ENCODE assay signal across 25 cellular contexts in genomic region chr2:159194241-159194640, GRCh38.
"Had no signal": no experiment of that assay in that cellular context is flagged by ENCODE, and none has a peak within 500 bp of the region (broad histone marks: within the 10 kb centered on the region; RNA-seq: fewer than 3 reads in every experiment).

No MANE protein-coding gene starts in this region.

- H3K4me3 ChIP-seq: adrenal gland, ascending aorta, coronary artery, gastroesophageal sphincter, left lung, mucosa of descending colon, sigmoid colon, upper lobe of left lung had no signal

- H3K27ac Mint-ChIP-seq: activated naive CD8-positive, alpha-beta T cell; activated T-cell treated with anti-CD3 and anti-CD28 coated beads, Interleukin-2, amount 50 U/mL, for 24 hours; activated T-helper 17 cell treated with anti-CD3 and anti-CD28 coated beads, Interleukin-2, amount 50 U/mL, for 72 hours; immature natural killer cell; naive B cell; stimulated activated naive B cell treated with anti-CD40 and anti-IgM and Interleukin-4, amounts not matched to agents 10 μg/mL and 1 μg/mL and 100 μg/mL, for 72 hours; T-helper 1 cell treated with Interleukin-12 subunit alpha and Interleukin-12 subunit beta and Interleukin-4 antibody, amounts not matched to agents 30 μg/mL and 1 μg/mL, for 36 hours; WTC11 had no signal

- H3K36me3 Mint-ChIP-seq: immature natural killer cell; naive B cell; stimulated activated naive B cell treated with anti-CD40 and anti-IgM and Interleukin-4, amounts not matched to agents 10 μg/mL and 1 μg/mL and 100 μg/mL, for 72 hours; WTC11 had no signal

- H3K9me3 ChIP-seq: adrenal gland, ascending aorta, gastroesophageal sphincter, left lung, mucosa of descending colon, sigmoid colon, upper lobe of left lung had no signal

- H3K4me1 ChIP-seq: adrenal gland, ascending aorta, upper lobe of left lung had no signal

- H3K4me3 Mint-ChIP-seq: activated naive CD8-positive, alpha-beta T cell; activated T-cell treated with anti-CD3 and anti-CD28 coated beads, Interleukin-2, amount 50 U/mL, for 24 hours; activated T-helper 17 cell treated with anti-CD3 and anti-CD28 coated beads, Interleukin-2, amount 50 U/mL, for 72 hours; immature natural killer cell; naive B cell; neural crest cell; stimulated activated naive B cell treated with anti-CD40 and anti-IgM and Interleukin-4, amounts not matched to agents 10 μg/mL and 1 μg/mL and 100 μg/mL, for 72 hours; T-helper 1 cell treated with Interleukin-12 subunit alpha and Interleukin-12 subunit beta and Interleukin-4 antibody, amounts not matched to agents 30 μg/mL and 1 μg/mL, for 36 hours; WTC11 had no signal

- H3K27me3 ChIP-seq: adrenal gland, ascending aorta, gastroesophageal sphincter, left lung, sigmoid colon, upper lobe of left lung had no signal

- H3K27me3 Mint-ChIP-seq: activated naive CD8-positive, alpha-beta T cell; activated T-cell treated with anti-CD3 and anti-CD28 coated beads, Interleukin-2, amount 50 U/mL, for 24 hours; activated T-helper 17 cell treated with anti-CD3 and anti-CD28 coated beads, Interleukin-2, amount 50 U/mL, for 72 hours; naive B cell; stimulated activated naive B cell treated with anti-CD40 and anti-IgM and Interleukin-4, amounts not matched to agents 10 μg/mL and 1 μg/mL and 100 μg/mL, for 72 hours had no signal

- H3K4me1 Mint-ChIP-seq: activated T-helper 17 cell treated with anti-CD3 and anti-CD28 coated beads, Interleukin-2, amount 50 U/mL, for 72 hours; naive B cell; stimulated activated naive B cell treated with anti-CD40 and anti-IgM and Interleukin-4, amounts not matched to agents 10 μg/mL and 1 μg/mL and 100 μg/mL, for 72 hours; WTC11 had no signal

- ATAC-seq: activated T-helper 17 cell treated with anti-CD3 and anti-CD28 coated beads, Interleukin-2, amount 50 U/mL, for 72 hours; gastroesophageal sphincter; left lung; mucosa of descending colon; stimulated activated naive B cell treated with anti-CD40 and anti-IgM and Interleukin-4, amounts not matched to agents 10 μg/mL and 1 μg/mL and 100 μg/mL, for 72 hours; WTC11 had no signal

- H3K27ac ChIP-seq: adrenal gland, ascending aorta, coronary artery, gastroesophageal sphincter, left lung, sigmoid colon, upper lobe of left lung had no signal

- DNase-seq: activated CD4-positive, alpha-beta T cell treated with anti-CD3 and anti-CD28 coated beads, Interleukin-2, amount 50 U/mL, for 4 hours; activated CD8-positive, alpha-beta memory T cell treated with anti-CD3 and anti-CD28 coated beads for 24 hours; activated CD8-positive, alpha-beta memory T cell treated with anti-CD3 and anti-CD28 coated beads, Interleukin-2, amount 50 U/mL, for 4 hours; activated T-cell treated with anti-CD3 and anti-CD28 coated beads, Interleukin-2, amount 50 U/mL, for 24 hours; adrenal gland; immature natural killer cell; left lung; mammary epithelial cell; mucosa of descending colon; naive B cell; posterior cingulate gyrus; sigmoid colon; stimulated activated CD4-positive, alpha-beta T cell treated with anti-CD3 and anti-CD28 coated beads, Interleukin-2, amount 100 ng/mL, for 48 hours; stimulated activated CD8-positive, alpha-beta memory T cell treated with anti-CD3 and anti-CD28 coated beads, Interleukin-4, amount 100 ng/mL, for 48 hours; stimulated activated naive B cell treated with anti-CD40 and anti-IgM and Interleukin-4, amounts not matched to agents 10 μg/mL and 1 μg/mL and 100 μg/mL, for 72 hours; T1000; upper lobe of left lung had no signal

- H3K9me3 Mint-ChIP-seq: activated T-cell treated with anti-CD3 and anti-CD28 coated beads, Interleukin-2, amount 50 U/mL, for 24 hours; activated T-helper 17 cell treated with anti-CD3 and anti-CD28 coated beads, Interleukin-2, amount 50 U/mL, for 72 hours; immature natural killer cell; naive B cell; neural crest cell; stimulated activated naive B cell treated with anti-CD40 and anti-IgM and Interleukin-4, amounts not matched to agents 10 μg/mL and 1 μg/mL and 100 μg/mL, for 72 hours; T-helper 1 cell treated with Interleukin-12 subunit alpha and Interleukin-12 subunit beta and Interleukin-4 antibody, amounts not matched to agents 30 μg/mL and 1 μg/mL, for 36 hours; WTC11 had no signal
